Comparison of ENCODE assay signal across 20 cellular contexts in genomic region chr5:109718216-109718615, GRCh38.
"Had no signal": no experiment of that assay in that cellular context is flagged by ENCODE, and none has a peak within 500 bp of the region (broad histone marks: within the 10 kb centered on the region; RNA-seq: fewer than 3 reads in every experiment).

No MANE protein-coding gene starts in this region.

- H3K36me3 ChIP-seq: breast epithelium, gastrocnemius medialis, pancreas had no signal

- H3K27me3 ChIP-seq: ascending aorta, breast epithelium, gastrocnemius medialis, heart right ventricle, pancreas, transverse colon, vagina had no signal

- H3K27me3 Mint-ChIP-seq: dendritic cell treated with granulocyte-macrophage colony-stimulating factor and Interleukin-4, amounts not matched to agents 40 ng/mL and 50 ng/mL, for 4 days; naive thymus-derived CD4-positive, alpha-beta T cell had no signal

- H3K4me3 Mint-ChIP-seq: dendritic cell treated with granulocyte-macrophage colony-stimulating factor and Interleukin-4, amounts not matched to agents 40 ng/mL and 50 ng/mL, for 4 days; endodermal cell had no signal

- H3K4me1 ChIP-seq: breast epithelium, transverse colon, vagina had no signal

- H3K9me3 Mint-ChIP-seq: dendritic cell treated with granulocyte-macrophage colony-stimulating factor and Interleukin-4, amounts not matched to agents 40 ng/mL and 50 ng/mL, for 4 days; endodermal cell; naive thymus-derived CD4-positive, alpha-beta T cell had no signal

- ATAC-seq: gastrocnemius medialis; heart right ventricle; left lobe of liver; naive thymus-derived CD4-positive, alpha-beta T cell had no signal

- H3K4me3 ChIP-seq: ascending aorta, breast epithelium, gastrocnemius medialis, heart right ventricle, pancreas, skin epidermis, transverse colon, vagina had no signal

- H3K27ac Mint-ChIP-seq: dendritic cell treated with granulocyte-macrophage colony-stimulating factor and Interleukin-4, amounts not matched to agents 40 ng/mL and 50 ng/mL, for 4 days; endodermal cell had no signal

- H3K9me3 ChIP-seq: ascending aorta, breast epithelium, gastrocnemius medialis, heart right ventricle, pancreas, transverse colon, vagina had no signal

- DNase-seq: activated CD4-positive, CD25-positive, alpha-beta regulatory T cell treated with anti-CD3 and anti-CD28 coated beads, Interleukin-2, amount 50 U/mL, for 72 hours; activated naive CD4-positive, alpha-beta T cell treated with Interleukin-2 at 50 U/mL for 16 hours; activated T-cell treated with anti-CD3 and anti-CD28 coated beads for 4 hours; endodermal cell; erythroblast; gastrocnemius medialis; heart right ventricle; naive thymus-derived CD4-positive, alpha-beta T cell; pancreas; retina; stimulated activated CD4-positive, alpha-beta T cell treated with anti-CD3 and anti-CD28 coated beads, Interleukin-4, amount 100 ng/mL, for 24 hours; stimulated activated CD8-positive, alpha-beta memory T cell treated with anti-CD3 and anti-CD28 coated beads, Interleukin-4, amount 100 ng/mL, for 48 hours; stimulated activated naive CD4-positive, alpha-beta T cell treated with Interleukin-2 at 50 U/mL for 16 hours; transverse colon had no signal
